ENCODE assay signal across 42 cellular contexts in genomic region chr1:22522221-22522743, GRCh38. TPM values are rescaled to one million over a fixed set of nuclear protein-coding genes. Genes with fewer than 3 reads are reported as not detected.
"Had no signal": no experiment of that assay in that cellular context is flagged by ENCODE, and none has a peak within 500 bp of the region (broad histone marks: within the 10 kb centered on the region; RNA-seq: fewer than 3 reads in every experiment).

No MANE protein-coding gene starts in this region.

- H3K27me3 ChIP-seq: adrenal gland, ascending aorta, body of pancreas, brain microvascular endothelial cell, breast epithelium, cardiac muscle cell had no signal

- H3K4me1 ChIP-seq: adrenal gland, breast epithelium had no signal

- H3K27ac Mint-ChIP-seq: activated naive CD4-positive, alpha-beta T cell treated with anti-CD3 and anti-CD28 coated beads for 36 hours; activated naive CD4-positive, alpha-beta T cell treated with anti-CD3 and anti-CD28 coated beads, Interleukin-2, amount 10 ng/mL, durations not matched to agents 7 days and 5 days; activated naive CD4-positive, alpha-beta T cell treated with anti-CD3 and anti-CD28 coated beads, Interleukin-2, amount 50 U/mL, for 24 hours; activated naive CD4-positive, alpha-beta T cell treated with anti-CD3 and anti-CD28 coated beads, Interleukin-2, amount 50 U/mL, for 72 hours; activated naive CD8-positive, alpha-beta T cell; activated naive CD8-positive, alpha-beta T cell treated with anti-CD3 and anti-CD28 coated beads for 36 hours; activated naive CD8-positive, alpha-beta T cell treated with anti-CD3 and anti-CD28 coated beads, Interleukin-2, amount 10 ng/mL, durations not matched to agents 7 days and 5 days; activated naive CD8-positive, alpha-beta T cell treated with anti-CD3 and anti-CD28 coated beads, Interleukin-2, amount 50 U/mL, for 24 hours; activated T-cell treated with anti-CD3 and anti-CD28 coated beads, Interleukin-2, amount 50 U/mL, for 24 hours; activated T-cell treated with anti-CD3 and anti-CD28 coated beads, Interleukin-2, amount 50 U/mL, for 72 hours; activated T-helper 1 cell treated with anti-CD3 and anti-CD28 coated beads, Interleukin-12 subunit alpha, Interleukin-12 subunit beta, Interleukin-2, Interleukin-4 antibody, amounts not matched to agents 30 ng/mL and 10 ng/mL and 1 ng/mL, durations not matched to agents 14 hours and 24 hours and 36 hours; activated T-helper 17 cell treated with anti-CD3 and anti-CD28 coated beads, Interleukin-2, amount 50 U/mL, for 72 hours; activated T-helper 2 cell treated with anti-CD3 and anti-CD28 coated beads, Interferon-gamma antibody, Interleukin-2, Interleukin-4, amounts not matched to agents 10 μg/mL and 5 μg/mL and 100 μg/mL, durations not matched to agents 14 hours and 24 hours and 36 hours had no signal

- H3K4me1 Mint-ChIP-seq: activated naive CD4-positive, alpha-beta T cell treated with anti-CD3 and anti-CD28 coated beads, Interleukin-2, amount 10 ng/mL, durations not matched to agents 7 days and 5 days; activated naive CD4-positive, alpha-beta T cell treated with anti-CD3 and anti-CD28 coated beads, Interleukin-2, amount 50 U/mL, for 24 hours; activated naive CD8-positive, alpha-beta T cell treated with anti-CD3 and anti-CD28 coated beads for 36 hours; activated naive CD8-positive, alpha-beta T cell treated with anti-CD3 and anti-CD28 coated beads, Interleukin-2, amount 10 ng/mL, durations not matched to agents 7 days and 5 days; activated naive CD8-positive, alpha-beta T cell treated with anti-CD3 and anti-CD28 coated beads, Interleukin-2, amount 50 U/mL, for 24 hours; activated T-helper 17 cell treated with anti-CD3 and anti-CD28 coated beads, Interleukin-2, amount 50 U/mL, for 72 hours; central memory CD8-positive, alpha-beta T cell had no signal

- H3K4me3 ChIP-seq: adrenal gland, ascending aorta, body of pancreas, breast epithelium, cardiac muscle cell had no signal

- ATAC-seq: activated naive CD4-positive, alpha-beta T cell treated with anti-CD3 and anti-CD28 coated beads, Interleukin-2, amount 50 U/mL, for 72 hours; activated naive CD8-positive, alpha-beta T cell treated with anti-CD3 and anti-CD28 coated beads, Interleukin-2, amount 50 U/mL, for 24 hours; activated T-cell treated with anti-CD3 and anti-CD28 coated beads, Interleukin-2, amount 50 U/mL, for 4 hours; activated T-cell treated with anti-CD3 and anti-CD28 coated beads, Interleukin-2, amount 50 U/mL, for 72 hours; activated T-helper 17 cell treated with anti-CD3 and anti-CD28 coated beads, Interleukin-2, amount 50 U/mL, for 72 hours; body of pancreas had no signal

- H3K9me3 Mint-ChIP-seq: activated naive CD4-positive, alpha-beta T cell treated with anti-CD3 and anti-CD28 coated beads for 36 hours; activated naive CD4-positive, alpha-beta T cell treated with anti-CD3 and anti-CD28 coated beads, Interleukin-2, amount 10 ng/mL, durations not matched to agents 7 days and 5 days; activated naive CD4-positive, alpha-beta T cell treated with anti-CD3 and anti-CD28 coated beads, Interleukin-2, amount 50 U/mL, for 24 hours; activated naive CD4-positive, alpha-beta T cell treated with anti-CD3 and anti-CD28 coated beads, Interleukin-2, amount 50 U/mL, for 72 hours; activated naive CD8-positive, alpha-beta T cell treated with anti-CD3 and anti-CD28 coated beads for 36 hours; activated naive CD8-positive, alpha-beta T cell treated with anti-CD3 and anti-CD28 coated beads, Interleukin-2, amount 10 ng/mL, durations not matched to agents 7 days and 5 days; activated naive CD8-positive, alpha-beta T cell treated with anti-CD3 and anti-CD28 coated beads, Interleukin-2, amount 50 U/mL, for 24 hours; activated T-cell treated with anti-CD3 and anti-CD28 coated beads, Interleukin-2, amount 50 U/mL, for 24 hours; activated T-cell treated with anti-CD3 and anti-CD28 coated beads, Interleukin-2, amount 50 U/mL, for 4 hours; activated T-cell treated with anti-CD3 and anti-CD28 coated beads, Interleukin-2, amount 50 U/mL, for 72 hours; activated T-helper 1 cell treated with anti-CD3 and anti-CD28 coated beads, Interleukin-12 subunit alpha, Interleukin-12 subunit beta, Interleukin-2, Interleukin-4 antibody, amounts not matched to agents 30 ng/mL and 10 ng/mL and 1 ng/mL, durations not matched to agents 14 hours and 24 hours and 36 hours; activated T-helper 17 cell treated with anti-CD3 and anti-CD28 coated beads, Interleukin-2, amount 50 U/mL, for 72 hours; activated T-helper 2 cell treated with anti-CD3 and anti-CD28 coated beads, Interferon-gamma antibody, Interleukin-2, Interleukin-4, amounts not matched to agents 10 μg/mL and 5 μg/mL and 100 μg/mL, durations not matched to agents 14 hours and 24 hours and 36 hours; brain; central memory CD8-positive, alpha-beta T cell had no signal

- H3K4me3 Mint-ChIP-seq: activated naive CD4-positive, alpha-beta T cell treated with anti-CD3 and anti-CD28 coated beads for 36 hours; activated naive CD4-positive, alpha-beta T cell treated with anti-CD3 and anti-CD28 coated beads, Interleukin-2, amount 10 ng/mL, durations not matched to agents 7 days and 5 days; activated naive CD4-positive, alpha-beta T cell treated with anti-CD3 and anti-CD28 coated beads, Interleukin-2, amount 50 U/mL, for 24 hours; activated naive CD8-positive, alpha-beta T cell; activated naive CD8-positive, alpha-beta T cell treated with anti-CD3 and anti-CD28 coated beads for 36 hours; activated naive CD8-positive, alpha-beta T cell treated with anti-CD3 and anti-CD28 coated beads, Interleukin-2, amount 10 ng/mL, durations not matched to agents 7 days and 5 days; activated naive CD8-positive, alpha-beta T cell treated with anti-CD3 and anti-CD28 coated beads, Interleukin-2, amount 50 U/mL, for 24 hours; activated T-cell treated with anti-CD3 and anti-CD28 coated beads, Interleukin-2, amount 50 U/mL, for 24 hours; activated T-cell treated with anti-CD3 and anti-CD28 coated beads, Interleukin-2, amount 50 U/mL, for 4 hours; activated T-cell treated with anti-CD3 and anti-CD28 coated beads, Interleukin-2, amount 50 U/mL, for 72 hours; activated T-helper 1 cell treated with anti-CD3 and anti-CD28 coated beads, Interleukin-12 subunit alpha, Interleukin-12 subunit beta, Interleukin-2, Interleukin-4 antibody, amounts not matched to agents 30 ng/mL and 10 ng/mL and 1 ng/mL, durations not matched to agents 14 hours and 24 hours and 36 hours; activated T-helper 17 cell treated with anti-CD3 and anti-CD28 coated beads, Interleukin-2, amount 50 U/mL, for 72 hours; brain; central memory CD8-positive, alpha-beta T cell had no signal

- H3K9me3 ChIP-seq: adrenal gland, ascending aorta, body of pancreas, breast epithelium had no signal

- H3K27me3 Mint-ChIP-seq: activated naive CD4-positive, alpha-beta T cell treated with anti-CD3 and anti-CD28 coated beads, Interleukin-2, amount 10 ng/mL, durations not matched to agents 7 days and 5 days; activated naive CD4-positive, alpha-beta T cell treated with anti-CD3 and anti-CD28 coated beads, Interleukin-2, amount 50 U/mL, for 24 hours; activated naive CD8-positive, alpha-beta T cell; activated naive CD8-positive, alpha-beta T cell treated with anti-CD3 and anti-CD28 coated beads for 36 hours; activated naive CD8-positive, alpha-beta T cell treated with anti-CD3 and anti-CD28 coated beads, Interleukin-2, amount 10 ng/mL, durations not matched to agents 7 days and 5 days; activated naive CD8-positive, alpha-beta T cell treated with anti-CD3 and anti-CD28 coated beads, Interleukin-2, amount 50 U/mL, for 24 hours; activated T-cell treated with anti-CD3 and anti-CD28 coated beads, Interleukin-2, amount 50 U/mL, for 24 hours; activated T-helper 17 cell treated with anti-CD3 and anti-CD28 coated beads, Interleukin-2, amount 50 U/mL, for 72 hours; brain; central memory CD8-positive, alpha-beta T cell had no signal

- H3K27ac ChIP-seq: adrenal gland, ascending aorta, brain microvascular endothelial cell, breast epithelium, cardiac muscle cell had no signal

- FAIRE-seq: astrocyte, bronchial epithelial cell had no signal

- DNase-seq: activated effector memory CD4-positive, alpha-beta T cell treated with anti-CD3 and anti-CD28 coated beads, Interleukin-2, amount 50 U/mL, for 16 hours; activated effector memory CD4-positive, alpha-beta T cell treated with Interleukin-2 at 50 U/mL for 16 hours; activated gamma-delta T cell; activated gamma-delta T cell treated with Interleukin-2 at 50 U/mL for 16 hours; activated naive CD4-positive, alpha-beta T cell; activated naive CD4-positive, alpha-beta T cell treated with anti-CD3 and anti-CD28 coated beads for 36 hours; activated naive CD4-positive, alpha-beta T cell treated with anti-CD3 and anti-CD28 coated beads, Interleukin-2, amount 10 ng/mL, durations not matched to agents 7 days and 5 days; activated naive CD4-positive, alpha-beta T cell treated with anti-CD3 and anti-CD28 coated beads, Interleukin-2, amount 50 U/mL, for 16 hours; activated naive CD4-positive, alpha-beta T cell treated with Interleukin-2 at 50 U/mL for 16 hours; activated naive CD8-positive, alpha-beta T cell treated with anti-CD3 and anti-CD28 coated beads for 36 hours; activated naive CD8-positive, alpha-beta T cell treated with anti-CD3 and anti-CD28 coated beads, Interleukin-2, amount 10 ng/mL, durations not matched to agents 7 days and 5 days; activated naive CD8-positive, alpha-beta T cell treated with anti-CD3 and anti-CD28 coated beads, Interleukin-2, amount 50 U/mL, for 24 hours; activated T-cell treated with anti-CD3 and anti-CD28 coated beads, Interleukin-2, amount 50 U/mL, for 1 hour; activated T-cell treated with anti-CD3 and anti-CD28 coated beads, Interleukin-2, amount 50 U/mL, for 24 hours; activated T-cell treated with anti-CD3 and anti-CD28 coated beads, Interleukin-2, amount 50 U/mL, for 4 hours; activated T-cell treated with anti-CD3 and anti-CD28 coated beads, Interleukin-2, amount 50 U/mL, for 48 hours; activated T-cell treated with anti-CD3 and anti-CD28 coated beads, Interleukin-2, amount 50 U/mL, for 72 hours; adrenal gland; amniotic stem cell; amygdala; anterior cingulate cortex; aorta; brain microvascular endothelial cell; caudate nucleus; central memory CD4-positive, alpha-beta T cell; cerebellar nuclear complex had no signal

RNA-seq across cellular contexts. Expression of gene EPHA8, which starts 41.0 kb away (rescaled TPM):
- total RNA-seq: activated naive CD4-positive, alpha-beta T cell treated with anti-CD3 and anti-CD28 coated beads for 36 hours; activated naive CD4-positive, alpha-beta T cell treated with anti-CD3 and anti-CD28 coated beads, Interleukin-2, amount 50 U/mL, for 72 hours; activated naive CD8-positive, alpha-beta T cell treated with anti-CD3 and anti-CD28 coated beads for 36 hours; activated naive CD8-positive, alpha-beta T cell treated with anti-CD3 and anti-CD28 coated beads, Interleukin-2, amount 10 ng/mL, durations not matched to agents 7 days and 5 days; activated T-cell treated with anti-CD3 and anti-CD28 coated beads, Interleukin-2, amount 50 U/mL, for 4 hours; activated T-cell treated with anti-CD3 and anti-CD28 coated beads, Interleukin-2, amount 50 U/mL, for 72 hours; activated T-helper 1 cell treated with anti-CD3 and anti-CD28 coated beads, Interleukin-12 subunit alpha, Interleukin-12 subunit beta, Interleukin-2, Interleukin-4 antibody, amounts not matched to agents 30 ng/mL and 10 ng/mL and 1 ng/mL, durations not matched to agents 14 hours and 24 hours and 36 hours; activated T-helper 17 cell treated with anti-CD3 and anti-CD28 coated beads, Interleukin-2, amount 50 U/mL, for 72 hours; activated T-helper 2 cell treated with anti-CD3 and anti-CD28 coated beads, Interferon-gamma antibody, Interleukin-2, Interleukin-4, amounts not matched to agents 10 μg/mL and 5 μg/mL and 100 μg/mL, durations not matched to agents 14 hours and 24 hours and 36 hours; aorta; ascending aorta; breast epithelium; bronchial epithelial cell; cardiac septum; chondrocyte had no signal
- polyA plus RNA-seq: aorta had no signal
